In genomic region chr17:49361902-49362722, GRCh38 we compare ENCODE assay signal across 8 cellular contexts. TPM values are rescaled to one million over a fixed set of nuclear protein-coding genes. Genes with fewer than 3 reads are reported as not detected.
DNase-seq lines count a peak whose midpoint lies in the region; ATAC-seq and TF ChIP-seq lines count a peak whose summit lies in the region.

TSS of gene ZNF652 (minus strand) at chr17:49362250. CDS start at chr17:49317725, 44,525 bp downstream.

- peak within 1 kb of the TSS; percentile 86 to 100 (median 96) for H3K4me3 ChIP-seq in esophagus muscularis mucosa

- ATAC-seq in GM21619 (IDR thresholded peaks at IDR 0.05; ENCODE audit: unreplicated experiment), result peak; percentile 43

- DNase-seq in DMS114 treated with DMSO at 0.1 percent for 48 hours (lab: John Stamatoyannopoulos, UW; ENCODE audit: unreplicated experiment) (peak; percentile 63), KG1 (lab: John Stamatoyannopoulos, UW) (peak; percentile 65), esophagus muscularis mucosa (ENCODE audit: extremely low spot score) (peak; percentile 95), myocyte (ENCODE audit: low read depth) (peak; percentile 82)
- peak; percentile 90 to 91 for DNase-seq in activated T-cell treated with anti-CD3 and anti-CD28 coated beads, Interleukin-2, amount 50 U/mL, for 48 hours
- DNase-seq in stimulated activated CD8-positive, alpha-beta memory T cell treated with anti-CD3 and anti-CD28 coated beads, Interleukin-7, amount 100 ng/mL, for 4 hours (ENCODE audit: low read depth in 2 of 2), result peak; percentile 87 to 93

- H3K27ac ChIP-seq in esophagus muscularis mucosa (replicated peaks in 1 of 4), result peak within 1 kb of the TSS; percentile 94 to 95 (median 95)

- H3K36me3 ChIP-seq in esophagus muscularis mucosa, result no peaks in the 10 kb centered on the region

- WGBS in esophagus muscularis mucosa, result under 1% methylated on average over 22 of the region's 106 CpGs

- H3K27me3 ChIP-seq in esophagus muscularis mucosa, result no peaks in the 10 kb centered on the region

- no peak for TF ChIP-seq EP300 in esophagus muscularis mucosa (IDR thresholded peaks at IDR 0.05)

- H3K9me3 ChIP-seq in esophagus muscularis mucosa, result no peaks in the 10 kb centered on the region

- no peak for TF ChIP-seq CTCF in esophagus muscularis mucosa (IDR thresholded peaks at IDR 0.05)

- H3K4me1 ChIP-seq in esophagus muscularis mucosa, result peaks cover 14 to 54% (median 48%) of the 10 kb centered on the region in 4 donors

- intact Hi-C loops in esophagus muscularis mucosa (cut with DNase I), result loop anchor here (5.0 kb wide), 2 partner anchors 35 to 45 kb away; no protein-coding TSS in a partner anchor

- no peak for TF ChIP-seq POLR2A in esophagus muscularis mucosa (IDR thresholded peaks at IDR 0.05; ENCODE audit: low read depth)

TF ChIP-seq in PFSK-1, 5 proteins besides CTCF, POLR2A, EP300 and RAD21:
- TF ChIP-seq TAF1 (IDR thresholded peaks at IDR 0.05; ENCODE audit: borderline replicate concordance, insufficient read depth, low read length) (peak; percentile 60; the same call in 1 of the 2 replicates), POLR2AphosphoS5 (IDR thresholded peaks at IDR 0.05; ENCODE audit: low read depth, low read length) (peak; percentile 60; the same call in 1 of the 2 replicates)
- TF ChIP-seq, protein P1, sequence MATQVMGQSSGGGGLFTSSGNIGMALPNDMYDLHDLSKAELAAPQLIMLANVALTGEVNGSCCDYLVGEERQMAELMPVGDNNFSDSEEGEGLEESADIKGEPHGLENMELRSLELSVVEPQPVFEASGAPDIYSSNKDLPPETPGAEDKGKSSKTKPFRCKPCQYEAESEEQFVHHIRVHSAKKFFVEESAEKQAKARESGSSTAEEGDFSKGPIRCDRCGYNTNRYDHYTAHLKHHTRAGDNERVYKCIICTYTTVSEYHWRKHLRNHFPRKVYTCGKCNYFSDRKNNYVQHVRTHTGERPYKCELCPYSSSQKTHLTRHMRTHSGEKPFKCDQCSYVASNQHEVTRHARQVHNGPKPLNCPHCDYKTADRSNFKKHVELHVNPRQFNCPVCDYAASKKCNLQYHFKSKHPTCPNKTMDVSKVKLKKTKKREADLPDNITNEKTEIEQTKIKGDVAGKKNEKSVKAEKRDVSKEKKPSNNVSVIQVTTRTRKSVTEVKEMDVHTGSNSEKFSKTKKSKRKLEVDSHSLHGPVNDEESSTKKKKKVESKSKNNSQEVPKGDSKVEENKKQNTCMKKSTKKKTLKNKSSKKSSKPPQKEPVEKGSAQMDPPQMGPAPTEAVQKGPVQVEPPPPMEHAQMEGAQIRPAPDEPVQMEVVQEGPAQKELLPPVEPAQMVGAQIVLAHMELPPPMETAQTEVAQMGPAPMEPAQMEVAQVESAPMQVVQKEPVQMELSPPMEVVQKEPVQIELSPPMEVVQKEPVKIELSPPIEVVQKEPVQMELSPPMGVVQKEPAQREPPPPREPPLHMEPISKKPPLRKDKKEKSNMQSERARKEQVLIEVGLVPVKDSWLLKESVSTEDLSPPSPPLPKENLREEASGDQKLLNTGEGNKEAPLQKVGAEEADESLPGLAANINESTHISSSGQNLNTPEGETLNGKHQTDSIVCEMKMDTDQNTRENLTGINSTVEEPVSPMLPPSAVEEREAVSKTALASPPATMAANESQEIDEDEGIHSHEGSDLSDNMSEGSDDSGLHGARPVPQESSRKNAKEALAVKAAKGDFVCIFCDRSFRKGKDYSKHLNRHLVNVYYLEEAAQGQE (IDR thresholded peaks at IDR 0.05; ENCODE audit: insufficient read depth in 1 of 2, low read depth in 2 of 2, low read length in 2 of 2), result no peak

RNA-seq across cellular contexts. Expression of gene ZNF652, which starts in this region (rescaled TPM):
- 4.5 TPM for polyA plus RNA-seq in PFSK-1 (2012; ENCODE audit: insufficient read length, low read depth)
- total RNA-seq in esophagus muscularis mucosa (10 to 100 TPM; 59.3 to 100.0 (median 83.0) TPM), myocyte (24.6 and 26.5 TPM in 2 replicates)
- 8.3 TPM for polyA plus RNA-seq in myocyte (2012)

Comparison
In these comparisons a context has a peak if more than half of its experiments do, and no peak if none do; other contexts are left out.
1. Peak in every context shown above with its lines: DNase-seq, ATAC-seq, H3K4me3 ChIP-seq and H3K27ac ChIP-seq.